Comparison of ENCODE assay signal across 8 cellular contexts in the genomic region with DNA sequence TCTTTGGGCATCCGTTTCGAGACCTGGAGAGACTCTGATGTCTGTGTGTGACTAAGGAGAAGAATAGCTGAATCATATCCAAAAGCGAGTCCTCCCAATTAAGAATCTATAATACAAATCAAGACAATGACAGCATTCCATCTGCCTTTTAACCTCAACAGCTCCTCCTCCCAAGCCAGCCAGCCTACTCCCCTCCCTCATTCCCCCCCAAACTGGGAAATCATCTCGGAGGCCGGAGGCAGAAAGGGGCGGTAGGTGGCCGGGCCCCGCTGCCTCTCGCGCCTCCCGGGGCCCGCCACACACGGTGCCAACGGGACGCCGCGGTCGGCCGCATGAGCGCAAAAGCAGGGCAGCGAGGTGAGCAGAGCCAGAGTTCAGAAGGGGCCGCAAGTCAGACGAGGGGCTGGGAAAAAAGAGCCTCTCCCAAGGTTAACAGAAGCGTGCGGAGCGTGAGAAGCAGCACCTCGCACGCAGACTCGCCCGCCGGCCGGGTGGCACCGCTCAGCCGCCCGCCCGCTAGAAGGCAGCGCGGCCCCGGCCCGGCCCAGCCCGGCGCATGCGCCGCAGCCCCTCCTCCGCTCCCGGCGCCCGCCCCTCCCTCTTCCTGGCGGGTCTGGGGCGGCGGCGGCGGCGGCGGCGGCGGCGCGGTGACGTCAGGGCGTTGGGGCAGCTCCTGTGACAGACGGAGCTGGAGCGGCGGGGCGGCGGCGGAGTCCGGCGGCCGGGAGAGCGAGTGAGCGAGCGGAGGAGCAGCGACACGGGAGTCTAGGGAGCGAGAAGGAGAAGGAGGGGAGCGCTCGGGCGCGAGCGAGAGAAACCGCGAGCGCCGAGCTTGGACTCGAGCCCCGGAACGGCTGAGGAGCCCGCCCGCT. TPM values are rescaled to one million over a fixed set of nuclear protein-coding genes. Genes with fewer than 3 reads are reported as not detected.
A peak's percentile ranks its signal among the peaks of the same experiment; 100 is the strongest.
DNase-seq lines count a peak whose midpoint lies in the region; ATAC-seq and TF ChIP-seq lines count a peak whose summit lies in the region.

Gene PAFAH1B1, plus strand, starts transcription at position 681 of the 872 bp plus-strand sequence. CDS start 44,635 bp downstream, outside the sequence.

- H3K9me3 ChIP-seq in OCI-LY7 (ENCODE audit: low read length) (no peaks in the 10 kb centered on the region), mucosa of descending colon (no peaks in the 10 kb centered on the region)

- peak within 1 kb of the TSS; percentile 85 for H2AFZ ChIP-seq in OCI-LY7 (ENCODE audit: low read length)

- H3K9me2 ChIP-seq in OCI-LY7 (ENCODE audit: insufficient read depth, low read length) = no peaks in the 10 kb centered on the region

- H3K27ac ChIP-seq in OCI-LY7 (ENCODE audit: low read depth, low read length, poor library complexity, severe bottlenecking) = peak within 1 kb of the TSS; percentile 80

- DNase-seq in Caki2 (ENCODE audit: low read depth) (peak; percentile 87), HUDEP-2 (lab: John Stamatoyannopoulos, UW; ENCODE audit: unreplicated experiment in 76 of 76) (peak in 74 of 76 experiments; percentile 32 to 93 (median 84)), OCI-LY7 (ENCODE audit: low spot score) (peak; percentile 91), activated T-cell treated with anti-CD3 and anti-CD28 coated beads for 24 hours (ENCODE audit: low read depth) (peak; percentile 93), epithelial cell of esophagus (ENCODE audit: low read depth) (peak; percentile 91), mucosa of descending colon (peak; percentile 91 to 97 (median 95))
- peak; percentile 91 for DNase-seq in stimulated activated CD8-positive, alpha-beta memory T cell treated with anti-CD3 and anti-CD28 coated beads, Interleukin-4, amount 100 ng/mL, for 24 hours (ENCODE audit: low read depth)

- in situ Hi-C loops in Caki2 (cut with HindIII; ENCODE audit: low pct_unique_long_range_greater_than_20kb, low sequenced_read_pairs) = no loop called here

- peaks cover 26% of the 10 kb centered on the region for H3K4me1 ChIP-seq in OCI-LY7 (ENCODE audit: insufficient read depth, low read length, poor library complexity, severe bottlenecking)
- peaks cover 16% of the 10 kb centered on the region for H3K4me1 ChIP-seq in mucosa of descending colon (ENCODE audit: low read depth)

- TF ChIP-seq CTCF in OCI-LY7 (conservative IDR thresholded peaks at IDR 0.05; ENCODE audit: low read length) (peak; percentile 39; the same call in 1 of the 2 replicates), epithelial cell of esophagus (IDR thresholded peaks at IDR 0.05; ENCODE audit: insufficient read depth, low read depth, low read length, missing control alignments) (no peak), mucosa of descending colon (IDR thresholded peaks at IDR 0.05) (no peak)

- peaks cover 16% of the 10 kb centered on the region for H3K36me3 ChIP-seq in OCI-LY7 (ENCODE audit: insufficient read depth, low read length)
- H3K36me3 ChIP-seq in mucosa of descending colon (ENCODE audit: low read depth) = no peaks in the 10 kb centered on the region

- CTCF ChIA-PET in OCI-LY7 (lab: Charles Lee; ENCODE audit: unreplicated experiment) = no interaction called here

- POLR2A ChIA-PET in OCI-LY7 (lab: Charles Lee) = interaction anchor here (0.6 to 1.2 kb wide), 4 partner anchors 60 to 1806 kb away, joined by 3 to 4 read pairs (median 3); partner anchors contain the start of gene TSR1

- H3K79me2 ChIP-seq in OCI-LY7 (ENCODE audit: insufficient read depth, low read depth, low read length) = peaks cover 44% of the 10 kb centered on the region

- H3K4me3 ChIP-seq in OCI-LY7 (ENCODE audit: low read depth, low read length, poor library complexity, severe bottlenecking) = peak within 1 kb of the TSS; percentile 91
- H3K4me3 ChIP-seq in epithelial cell of esophagus (ENCODE audit: low read length) = peak within 1 kb of the TSS; percentile 88
- H3K4me3 ChIP-seq in mucosa of descending colon = peak within 1 kb of the TSS; percentile 96

- H4K20me1 ChIP-seq in OCI-LY7 (ENCODE audit: insufficient read depth, low read length) = peaks cover 25% of the 10 kb centered on the region

- peak; percentile 85 for ATAC-seq in GM21381 (IDR thresholded peaks at IDR 0.05; ENCODE audit: unreplicated experiment)
- peak; percentile 94 for ATAC-seq in mucosa of descending colon

- H3K4me2 ChIP-seq in OCI-LY7 (ENCODE audit: low read length) = peak within 1 kb of the TSS; percentile 99

- BruUV-seq in OCI-LY7 (replicated peaks; lab: Mats Ljungman, UMichigan) = TSS peak; percentile 97

- intact Hi-C loops in OCI-LY7 (cut with micrococcal nuclease; ENCODE audit: unreplicated experiment) = loop anchor here (5.0 kb wide), 3 partner anchors 81 to 409 kb away; partner anchors contain the start of genes METTL16 and MNT
- intact Hi-C loops in mucosa of descending colon (cut with DNase I, micrococcal nuclease) = no loop called here

RNA-seq across cellular contexts. Expression of gene PAFAH1B1, which starts in this region (rescaled TPM):
- total RNA-seq in Caki2 (2014; rRNA removed; shearing (Covaris generic); ENCODE audit: low replicate concordance) = 92.6 and 96.8 TPM in 2 replicates
- 51.1 and 61.3 TPM in 2 replicates for total RNA-seq in OCI-LY7 (2014; rRNA removed; shearing (Covaris generic))
- 127 and 138 TPM in 2 replicates for total RNA-seq in OCI-LY7 (2022)
- 100 to 1,000 TPM; 108 to 142 (median 112) TPM for total RNA-seq in mucosa of descending colon

Comparison
In these comparisons a context has a peak if more than half of its experiments do, and no peak if none do; other contexts are left out.
1. Peak in every context shown above with its lines: DNase-seq, ATAC-seq, H3K4me3 ChIP-seq and H3K27ac ChIP-seq.